1 cellular context compared by ENCODE assay signal in the genomic region with DNA sequence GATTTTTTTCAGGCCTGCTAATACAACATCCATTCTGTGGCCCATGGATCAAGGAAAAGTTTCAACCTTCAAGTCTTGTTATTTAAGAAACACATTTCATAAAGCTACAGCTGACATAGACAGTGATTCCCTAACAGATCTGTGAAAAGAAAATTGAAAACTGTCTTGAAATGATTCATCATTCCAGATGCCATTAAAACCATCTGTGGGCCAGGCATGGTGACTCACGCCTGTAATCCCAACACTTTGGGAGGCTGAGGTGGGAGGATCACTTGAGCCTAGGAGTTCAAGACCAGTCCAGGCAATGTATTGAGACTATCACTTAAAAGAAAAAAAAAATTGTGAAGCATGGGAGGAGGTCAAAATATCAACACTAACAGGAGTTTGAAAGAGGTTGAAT.
TF ChIP-seq lines count a peak whose summit lies in the region.

No MANE protein-coding gene starts in this region.

TF ChIP-seq in K562, 482 proteins besides CTCF, POLR2A, EP300 and RAD21 (continued from another document):
- TF ChIP-seq, protein P1, sequence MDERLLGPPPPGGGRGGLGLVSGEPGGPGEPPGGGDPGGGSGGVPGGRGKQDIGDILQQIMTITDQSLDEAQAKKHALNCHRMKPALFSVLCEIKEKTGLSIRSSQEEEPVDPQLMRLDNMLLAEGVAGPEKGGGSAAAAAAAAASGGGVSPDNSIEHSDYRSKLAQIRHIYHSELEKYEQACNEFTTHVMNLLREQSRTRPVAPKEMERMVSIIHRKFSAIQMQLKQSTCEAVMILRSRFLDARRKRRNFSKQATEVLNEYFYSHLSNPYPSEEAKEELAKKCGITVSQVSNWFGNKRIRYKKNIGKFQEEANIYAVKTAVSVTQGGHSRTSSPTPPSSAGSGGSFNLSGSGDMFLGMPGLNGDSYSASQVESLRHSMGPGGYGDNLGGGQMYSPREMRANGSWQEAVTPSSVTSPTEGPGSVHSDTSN (CRISPR knock-in tag; IDR thresholded peaks at IDR 0.05; ENCODE audit: low read depth): no peak
- TF ChIP-seq, protein P1 (tag; conservative IDR thresholded peaks at IDR 0.05; ENCODE audit: low read depth): peak; percentile 5; the same call in 1 of the 2 replicates
- peak; percentile 58; the same call in 1 of the 2 replicates for TF ChIP-seq EHMT2 (IDR thresholded peaks at IDR 0.05)
- TF ChIP-seq MYNN (IDR thresholded peaks at IDR 0.05): no peak
- TF ChIP-seq MYNN (CRISPR knock-in tag; IDR thresholded peaks at IDR 0.05): no peak
- TF ChIP-seq KHSRP (IDR thresholded peaks at IDR 0.05): no peak
- TF ChIP-seq ARID1B (IDR thresholded peaks at IDR 0.05): peak; percentile 49
- TF ChIP-seq DPF2 (IDR thresholded peaks at IDR 0.05): peak; percentile 65
- TF ChIP-seq MEIS2 (IDR thresholded peaks at IDR 0.05; ENCODE audit: partially characterized antibody): peak; percentile 74
- TF ChIP-seq, protein P2, sequence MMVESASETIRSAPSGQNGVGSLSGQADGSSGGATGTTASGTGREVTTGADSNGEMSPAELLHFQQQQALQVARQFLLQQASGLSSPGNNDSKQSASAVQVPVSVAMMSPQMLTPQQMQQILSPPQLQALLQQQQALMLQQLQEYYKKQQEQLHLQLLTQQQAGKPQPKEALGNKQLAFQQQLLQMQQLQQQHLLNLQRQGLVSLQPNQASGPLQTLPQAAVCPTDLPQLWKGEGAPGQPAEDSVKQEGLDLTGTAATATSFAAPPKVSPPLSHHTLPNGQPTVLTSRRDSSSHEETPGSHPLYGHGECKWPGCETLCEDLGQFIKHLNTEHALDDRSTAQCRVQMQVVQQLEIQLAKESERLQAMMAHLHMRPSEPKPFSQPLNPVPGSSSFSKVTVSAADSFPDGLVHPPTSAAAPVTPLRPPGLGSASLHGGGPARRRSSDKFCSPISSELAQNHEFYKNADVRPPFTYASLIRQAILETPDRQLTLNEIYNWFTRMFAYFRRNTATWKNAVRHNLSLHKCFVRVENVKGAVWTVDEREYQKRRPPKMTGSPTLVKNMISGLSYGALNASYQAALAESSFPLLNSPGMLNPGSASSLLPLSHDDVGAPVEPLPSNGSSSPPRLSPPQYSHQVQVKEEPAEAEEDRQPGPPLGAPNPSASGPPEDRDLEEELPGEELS (CRISPR knock-in tag; IDR thresholded peaks at IDR 0.05; ENCODE audit: borderline replicate concordance): no peak
- TF ChIP-seq, protein P3, sequence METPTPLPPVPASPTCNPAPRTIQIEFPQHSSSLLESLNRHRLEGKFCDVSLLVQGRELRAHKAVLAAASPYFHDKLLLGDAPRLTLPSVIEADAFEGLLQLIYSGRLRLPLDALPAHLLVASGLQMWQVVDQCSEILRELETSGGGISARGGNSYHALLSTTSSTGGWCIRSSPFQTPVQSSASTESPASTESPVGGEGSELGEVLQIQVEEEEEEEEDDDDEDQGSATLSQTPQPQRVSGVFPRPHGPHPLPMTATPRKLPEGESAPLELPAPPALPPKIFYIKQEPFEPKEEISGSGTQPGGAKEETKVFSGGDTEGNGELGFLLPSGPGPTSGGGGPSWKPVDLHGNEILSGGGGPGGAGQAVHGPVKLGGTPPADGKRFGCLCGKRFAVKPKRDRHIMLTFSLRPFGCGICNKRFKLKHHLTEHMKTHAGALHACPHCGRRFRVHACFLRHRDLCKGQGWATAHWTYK (CRISPR knock-in tag; IDR thresholded peaks at IDR 0.05): no peak
- TF ChIP-seq ZNF263 (CRISPR knock-in tag; IDR thresholded peaks at IDR 0.05; ENCODE audit: borderline replicate concordance): no peak
- TF ChIP-seq ZNF79 (CRISPR knock-in tag; IDR thresholded peaks at IDR 0.05; ENCODE audit: low read depth): no peak
- peak; percentile 88 for TF ChIP-seq FOSL1 (tag; conservative IDR thresholded peaks at IDR 0.05)
- 0 out of 2 replicates have a peak, but pooled peaks have one; percentile 23 for TF ChIP-seq SMARCE1 (IDR thresholded peaks at IDR 0.05)
- no peak for TF ChIP-seq SIN3B (IDR thresholded peaks at IDR 0.05; ENCODE audit: low read depth)
- TF ChIP-seq ZNF347 (CRISPR knock-in tag; IDR thresholded peaks at IDR 0.05; ENCODE audit: low read depth): no peak
- TF ChIP-seq, protein P4, sequence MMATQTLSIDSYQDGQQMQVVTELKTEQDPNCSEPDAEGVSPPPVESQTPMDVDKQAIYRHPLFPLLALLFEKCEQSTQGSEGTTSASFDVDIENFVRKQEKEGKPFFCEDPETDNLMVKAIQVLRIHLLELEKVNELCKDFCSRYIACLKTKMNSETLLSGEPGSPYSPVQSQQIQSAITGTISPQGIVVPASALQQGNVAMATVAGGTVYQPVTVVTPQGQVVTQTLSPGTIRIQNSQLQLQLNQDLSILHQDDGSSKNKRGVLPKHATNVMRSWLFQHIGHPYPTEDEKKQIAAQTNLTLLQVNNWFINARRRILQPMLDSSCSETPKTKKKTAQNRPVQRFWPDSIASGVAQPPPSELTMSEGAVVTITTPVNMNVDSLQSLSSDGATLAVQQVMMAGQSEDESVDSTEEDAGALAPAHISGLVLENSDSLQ (IDR thresholded peaks at IDR 0.05): 0 out of 2 replicates have a peak, but pooled peaks have one; percentile 21
- peak; percentile 53 for TF ChIP-seq CBFA2T3 (IDR thresholded peaks at IDR 0.05)
- peak; percentile 82 for TF ChIP-seq JUND (IDR thresholded peaks at IDR 0.05; ENCODE audit: borderline replicate concordance, low read depth, low read length)
- TF ChIP-seq JUND (tag; IDR thresholded peaks at IDR 0.05; ENCODE audit: borderline replicate concordance, low read depth, low read length): peak; percentile 47; the same call in 1 of the 3 replicates
- TF ChIP-seq NELFE (IDR thresholded peaks at IDR 0.05; ENCODE audit: insufficient read depth, insufficient read length): no peak
- TF ChIP-seq, protein P5, sequence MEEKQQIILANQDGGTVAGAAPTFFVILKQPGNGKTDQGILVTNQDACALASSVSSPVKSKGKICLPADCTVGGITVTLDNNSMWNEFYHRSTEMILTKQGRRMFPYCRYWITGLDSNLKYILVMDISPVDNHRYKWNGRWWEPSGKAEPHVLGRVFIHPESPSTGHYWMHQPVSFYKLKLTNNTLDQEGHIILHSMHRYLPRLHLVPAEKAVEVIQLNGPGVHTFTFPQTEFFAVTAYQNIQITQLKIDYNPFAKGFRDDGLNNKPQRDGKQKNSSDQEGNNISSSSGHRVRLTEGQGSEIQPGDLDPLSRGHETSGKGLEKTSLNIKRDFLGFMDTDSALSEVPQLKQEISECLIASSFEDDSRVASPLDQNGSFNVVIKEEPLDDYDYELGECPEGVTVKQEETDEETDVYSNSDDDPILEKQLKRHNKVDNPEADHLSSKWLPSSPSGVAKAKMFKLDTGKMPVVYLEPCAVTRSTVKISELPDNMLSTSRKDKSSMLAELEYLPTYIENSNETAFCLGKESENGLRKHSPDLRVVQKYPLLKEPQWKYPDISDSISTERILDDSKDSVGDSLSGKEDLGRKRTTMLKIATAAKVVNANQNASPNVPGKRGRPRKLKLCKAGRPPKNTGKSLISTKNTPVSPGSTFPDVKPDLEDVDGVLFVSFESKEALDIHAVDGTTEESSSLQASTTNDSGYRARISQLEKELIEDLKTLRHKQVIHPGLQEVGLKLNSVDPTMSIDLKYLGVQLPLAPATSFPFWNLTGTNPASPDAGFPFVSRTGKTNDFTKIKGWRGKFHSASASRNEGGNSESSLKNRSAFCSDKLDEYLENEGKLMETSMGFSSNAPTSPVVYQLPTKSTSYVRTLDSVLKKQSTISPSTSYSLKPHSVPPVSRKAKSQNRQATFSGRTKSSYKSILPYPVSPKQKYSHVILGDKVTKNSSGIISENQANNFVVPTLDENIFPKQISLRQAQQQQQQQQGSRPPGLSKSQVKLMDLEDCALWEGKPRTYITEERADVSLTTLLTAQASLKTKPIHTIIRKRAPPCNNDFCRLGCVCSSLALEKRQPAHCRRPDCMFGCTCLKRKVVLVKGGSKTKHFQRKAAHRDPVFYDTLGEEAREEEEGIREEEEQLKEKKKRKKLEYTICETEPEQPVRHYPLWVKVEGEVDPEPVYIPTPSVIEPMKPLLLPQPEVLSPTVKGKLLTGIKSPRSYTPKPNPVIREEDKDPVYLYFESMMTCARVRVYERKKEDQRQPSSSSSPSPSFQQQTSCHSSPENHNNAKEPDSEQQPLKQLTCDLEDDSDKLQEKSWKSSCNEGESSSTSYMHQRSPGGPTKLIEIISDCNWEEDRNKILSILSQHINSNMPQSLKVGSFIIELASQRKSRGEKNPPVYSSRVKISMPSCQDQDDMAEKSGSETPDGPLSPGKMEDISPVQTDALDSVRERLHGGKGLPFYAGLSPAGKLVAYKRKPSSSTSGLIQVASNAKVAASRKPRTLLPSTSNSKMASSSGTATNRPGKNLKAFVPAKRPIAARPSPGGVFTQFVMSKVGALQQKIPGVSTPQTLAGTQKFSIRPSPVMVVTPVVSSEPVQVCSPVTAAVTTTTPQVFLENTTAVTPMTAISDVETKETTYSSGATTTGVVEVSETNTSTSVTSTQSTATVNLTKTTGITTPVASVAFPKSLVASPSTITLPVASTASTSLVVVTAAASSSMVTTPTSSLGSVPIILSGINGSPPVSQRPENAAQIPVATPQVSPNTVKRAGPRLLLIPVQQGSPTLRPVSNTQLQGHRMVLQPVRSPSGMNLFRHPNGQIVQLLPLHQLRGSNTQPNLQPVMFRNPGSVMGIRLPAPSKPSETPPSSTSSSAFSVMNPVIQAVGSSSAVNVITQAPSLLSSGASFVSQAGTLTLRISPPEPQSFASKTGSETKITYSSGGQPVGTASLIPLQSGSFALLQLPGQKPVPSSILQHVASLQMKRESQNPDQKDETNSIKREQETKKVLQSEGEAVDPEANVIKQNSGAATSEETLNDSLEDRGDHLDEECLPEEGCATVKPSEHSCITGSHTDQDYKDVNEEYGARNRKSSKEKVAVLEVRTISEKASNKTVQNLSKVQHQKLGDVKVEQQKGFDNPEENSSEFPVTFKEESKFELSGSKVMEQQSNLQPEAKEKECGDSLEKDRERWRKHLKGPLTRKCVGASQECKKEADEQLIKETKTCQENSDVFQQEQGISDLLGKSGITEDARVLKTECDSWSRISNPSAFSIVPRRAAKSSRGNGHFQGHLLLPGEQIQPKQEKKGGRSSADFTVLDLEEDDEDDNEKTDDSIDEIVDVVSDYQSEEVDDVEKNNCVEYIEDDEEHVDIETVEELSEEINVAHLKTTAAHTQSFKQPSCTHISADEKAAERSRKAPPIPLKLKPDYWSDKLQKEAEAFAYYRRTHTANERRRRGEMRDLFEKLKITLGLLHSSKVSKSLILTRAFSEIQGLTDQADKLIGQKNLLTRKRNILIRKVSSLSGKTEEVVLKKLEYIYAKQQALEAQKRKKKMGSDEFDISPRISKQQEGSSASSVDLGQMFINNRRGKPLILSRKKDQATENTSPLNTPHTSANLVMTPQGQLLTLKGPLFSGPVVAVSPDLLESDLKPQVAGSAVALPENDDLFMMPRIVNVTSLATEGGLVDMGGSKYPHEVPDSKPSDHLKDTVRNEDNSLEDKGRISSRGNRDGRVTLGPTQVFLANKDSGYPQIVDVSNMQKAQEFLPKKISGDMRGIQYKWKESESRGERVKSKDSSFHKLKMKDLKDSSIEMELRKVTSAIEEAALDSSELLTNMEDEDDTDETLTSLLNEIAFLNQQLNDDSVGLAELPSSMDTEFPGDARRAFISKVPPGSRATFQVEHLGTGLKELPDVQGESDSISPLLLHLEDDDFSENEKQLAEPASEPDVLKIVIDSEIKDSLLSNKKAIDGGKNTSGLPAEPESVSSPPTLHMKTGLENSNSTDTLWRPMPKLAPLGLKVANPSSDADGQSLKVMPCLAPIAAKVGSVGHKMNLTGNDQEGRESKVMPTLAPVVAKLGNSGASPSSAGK (IDR thresholded peaks at IDR 0.05): no peak
- TF ChIP-seq, protein P6, sequence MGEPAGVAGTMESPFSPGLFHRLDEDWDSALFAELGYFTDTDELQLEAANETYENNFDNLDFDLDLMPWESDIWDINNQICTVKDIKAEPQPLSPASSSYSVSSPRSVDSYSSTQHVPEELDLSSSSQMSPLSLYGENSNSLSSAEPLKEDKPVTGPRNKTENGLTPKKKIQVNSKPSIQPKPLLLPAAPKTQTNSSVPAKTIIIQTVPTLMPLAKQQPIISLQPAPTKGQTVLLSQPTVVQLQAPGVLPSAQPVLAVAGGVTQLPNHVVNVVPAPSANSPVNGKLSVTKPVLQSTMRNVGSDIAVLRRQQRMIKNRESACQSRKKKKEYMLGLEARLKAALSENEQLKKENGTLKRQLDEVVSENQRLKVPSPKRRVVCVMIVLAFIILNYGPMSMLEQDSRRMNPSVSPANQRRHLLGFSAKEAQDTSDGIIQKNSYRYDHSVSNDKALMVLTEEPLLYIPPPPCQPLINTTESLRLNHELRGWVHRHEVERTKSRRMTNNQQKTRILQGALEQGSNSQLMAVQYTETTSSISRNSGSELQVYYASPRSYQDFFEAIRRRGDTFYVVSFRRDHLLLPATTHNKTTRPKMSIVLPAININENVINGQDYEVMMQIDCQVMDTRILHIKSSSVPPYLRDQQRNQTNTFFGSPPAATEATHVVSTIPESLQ (CRISPR knock-in tag; IDR thresholded peaks at IDR 0.05): no peak
- TF ChIP-seq TSC22D4 (tag; IDR thresholded peaks at IDR 0.05): no peak
- TF ChIP-seq, protein P7, sequence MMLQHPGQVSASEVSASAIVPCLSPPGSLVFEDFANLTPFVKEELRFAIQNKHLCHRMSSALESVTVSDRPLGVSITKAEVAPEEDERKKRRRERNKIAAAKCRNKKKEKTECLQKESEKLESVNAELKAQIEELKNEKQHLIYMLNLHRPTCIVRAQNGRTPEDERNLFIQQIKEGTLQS (IDR thresholded peaks at IDR 0.05): peak; percentile 86
- TF ChIP-seq, protein P7 (CRISPR knock-in tag; conservative IDR thresholded peaks at IDR 0.05): no peak
- TF ChIP-seq FOXM1 (IDR thresholded peaks at IDR 0.05; ENCODE audit: low read depth): no peak
- TF ChIP-seq FOXM1 (CRISPR knock-in tag; IDR thresholded peaks at IDR 0.05; ENCODE audit: low read depth): no peak
